Comparison of ENCODE assay signal across 8 cellular contexts in genomic region chr12:11648514-11649412, GRCh38. TPM values are rescaled to one million over a fixed set of nuclear protein-coding genes. Genes with fewer than 3 reads are reported as not detected.
DNase-seq lines count a peak whose midpoint lies in the region; ATAC-seq and TF ChIP-seq lines count a peak whose summit lies in the region.

No MANE protein-coding gene starts in this region.

- H3K79me2 ChIP-seq in H9 (ENCODE audit: insufficient read depth, low read length): peaks cover 9% of the 10 kb centered on the region; the same call in 1 of the 2 replicates

- H3K27me3 Mint-ChIP-seq in H9 (ENCODE audit: low read depth): no peaks in the 10 kb centered on the region

- no peaks in the 10 kb centered on the region for H3K79me1 ChIP-seq in H9 (ENCODE audit: insufficient read depth, low read depth, low read length, poor library complexity, severe bottlenecking)

- H3K4me1 ChIP-seq in H9 (ENCODE audit: insufficient read depth, low read length): peaks cover 14% of the 10 kb centered on the region; the same call in 1 of the 2 replicates
- peaks cover 19% of the 10 kb centered on the region for H3K4me1 ChIP-seq in SJSA1 (replicated peaks)
- peaks cover 11% of the 10 kb centered on the region for H3K4me1 ChIP-seq in thymus (ENCODE audit: control insufficient read depth, insufficient read depth, low read length)

- H3T11ph ChIP-seq in H9 (ENCODE audit: low read length): no peak overlapping the region

- H3K9me3 Mint-ChIP-seq in H9: peaks cover 7 to 14% of the 10 kb centered on the region in 2 experiments

- no peak overlapping the region for H2AK5ac ChIP-seq in H9 (ENCODE audit: insufficient read length, low read length)

- H3K4me2 ChIP-seq in H9 (ENCODE audit: insufficient read depth, insufficient read length, low read length): peak overlapping the region; percentile 94

- H3K23me2 ChIP-seq in H9 (ENCODE audit: insufficient read length, low read depth, low read length, poor library complexity, severe bottlenecking): peaks cover 13% of the 10 kb centered on the region

- WGBS in H9 (ENCODE audit: extremely low coverage, insufficient read length, low lambda C conversion rate): no CpG with 5 or more reads among the region's 58 CpGs
- 1% methylated on average over 58 of the region's 58 CpGs for WGBS in thymus

- H2BK5ac ChIP-seq in H9 (ENCODE audit: insufficient read length, low read length): peak overlapping the region; percentile 48

- H2BK15ac ChIP-seq in H9 (ENCODE audit: low read depth, low read length): no peak overlapping the region

- no peaks in the 10 kb centered on the region for H3K9me3 ChIP-seq in H9 (ENCODE audit: control insufficient read depth, low read depth, low read length)
- peaks cover 5% of the 10 kb centered on the region; the same call in 1 of the 2 replicates for H3K9me3 ChIP-seq in MG63
- no peaks in the 10 kb centered on the region for H3K9me3 ChIP-seq in SJSA1 (replicated peaks)
- H3K9me3 ChIP-seq in thymus (ENCODE audit: control insufficient read depth): no peaks in the 10 kb centered on the region

- H4K91ac ChIP-seq in H9 (ENCODE audit: insufficient read length, low read depth, low read length): no peak overlapping the region

- H3K9ac ChIP-seq in H9 (ENCODE audit: extremely low read depth, insufficient read length, low read length): peak overlapping the region; percentile 76

- H3K4ac ChIP-seq in H9 (ENCODE audit: low read depth, low read length): no peak overlapping the region; the same call in 1 of the 2 replicates

- H3K36me3 ChIP-seq in MG63 (no peaks in the 10 kb centered on the region), SJSA1 (no peaks in the 10 kb centered on the region), thymus (ENCODE audit: control insufficient read depth, insufficient read depth) (no peaks in the 10 kb centered on the region)

- no peak overlapping the region for H3K56ac ChIP-seq in H9 (ENCODE audit: insufficient read length, low read depth, low read length)

- peak; percentile 70 for DNase-seq in GDM1 (lab: John Stamatoyannopoulos, UW)
- DNase-seq in H9: peak; percentile 87
- DNase-seq in MG63: peak; percentile 70
- peak; percentile 84 to 90 for DNase-seq in SJSA1 (ENCODE audit: low read depth in 1 of 2, low spot score in 2 of 2)
- peak; percentile 68 for DNase-seq in activated naive CD4-positive, alpha-beta T cell treated with anti-CD3 and anti-CD28 coated beads, Interleukin-2, amount 50 U/mL, for 16 hours
- peak; percentile 75 for DNase-seq in globus pallidus (ENCODE audit: low spot score)
- peak; percentile 36 for DNase-seq in omental fat pad (ENCODE audit: low spot score)

- H2AFZ ChIP-seq in H9 (ENCODE audit: low read length): no peak overlapping the region

- no peak overlapping the region for H3K23ac ChIP-seq in H9 (ENCODE audit: insufficient read length, low read depth, low read length)

- no peak overlapping the region for H2BK12ac ChIP-seq in H9 (ENCODE audit: insufficient read length, low read depth, low read length)

- H3K14ac ChIP-seq in H9 (ENCODE audit: insufficient read depth, low read length): peak overlapping the region; percentile 88; the same call in 1 of the 2 replicates

- no peak overlapping the region for H2BK120ac ChIP-seq in H9 (ENCODE audit: low read depth, low read length, poor library complexity, severe bottlenecking)

- H4K20me1 ChIP-seq in H9 (ENCODE audit: control insufficient read depth, insufficient read depth, insufficient read length): no peaks in the 10 kb centered on the region

- peak overlapping the region; percentile 91 for H3K4me3 ChIP-seq in MG63
- peak overlapping the region; percentile 50 for H3K4me3 ChIP-seq in SJSA1
- peak overlapping the region; percentile 99 for H3K4me3 ChIP-seq in thymus (ENCODE audit: low read length)

- no peak overlapping the region for H2BK20ac ChIP-seq in H9 (ENCODE audit: low read depth, low read length, poor library complexity, severe bottlenecking)

- peak; percentile 78 for ATAC-seq in omental fat pad (ENCODE audit: low FRiP score)

- TF ChIP-seq CTCF in H9 (conservative IDR thresholded peaks at IDR 0.05) (0 out of 3 replicates have a peak, but pooled peaks have one; percentile 7), omental fat pad (IDR thresholded peaks at IDR 0.05) (no peak)

- H3K27ac ChIP-seq in H9 (ENCODE audit: insufficient read length, low read depth, low read length) (peak overlapping the region; percentile 80), SJSA1 (peak overlapping the region; percentile 98), thymus (ENCODE audit: low read depth) (peak overlapping the region; percentile 94)

- no peak overlapping the region for H4K5ac ChIP-seq in H9 (ENCODE audit: insufficient read length, low read depth, low read length)

- H3K4me3 Mint-ChIP-seq in H9: peak overlapping the region; percentile 85 to 88

- H3K36me3 Mint-ChIP-seq in H9 (ENCODE audit: insufficient read depth in 1 of 3, low read depth in 3 of 3): peaks cover 0 to 11% (median 9%) of the 10 kb centered on the region in 3 experiments; a peak in 4 of 7 replicates

- peak overlapping the region; percentile 97 to 99 (median 98) for H3K27ac Mint-ChIP-seq in H9

- peaks cover 35 to 40% of the 10 kb centered on the region in 2 experiments for H3K4me1 Mint-ChIP-seq in H9

- H4K8ac ChIP-seq in H9 (replicated peaks; ENCODE audit: insufficient read length, low read depth, low read length): no peak overlapping the region

- H3K27me3 ChIP-seq in H9 (ENCODE audit: insufficient read depth, low read length) (no peaks in the 10 kb centered on the region), MG63 (no peaks in the 10 kb centered on the region), SJSA1 (replicated peaks) (no peaks in the 10 kb centered on the region), thymus (ENCODE audit: control insufficient read depth, insufficient read depth) (no peaks in the 10 kb centered on the region)

- H3K18ac ChIP-seq in H9 (ENCODE audit: insufficient read length, low read depth, low read length): peak overlapping the region; percentile 93

RNA-seq across cellular contexts. Expression of gene ETV6, which starts 0.7 kb away (rescaled TPM):
- total RNA-seq in H9 (2021): 25.2 and 28.7 TPM in 2 replicates
- 2.3 and 3.0 TPM in 2 replicates for total RNA-seq in MG63 (2014; rRNA removed; shearing (Covaris generic); ENCODE audit: low replicate concordance)
- 5.9 and 8.0 TPM in 2 replicates for total RNA-seq in SJSA1 (2014; rRNA removed; shearing (Covaris generic))
- 10 to 100 TPM in 3 of 4 donors, 1 to 10 TPM in 1; 9.3 to 28.2 (median 17.6) TPM for total RNA-seq in omental fat pad
- polyA plus RNA-seq in thymus: 15.0 TPM

Comparison
In these comparisons a context has a peak if more than half of its experiments do, and no peak if none do; other contexts are left out.
1. Peak in every context shown above with its lines: DNase-seq, ATAC-seq, H3K4me3 ChIP-seq and H3K27ac ChIP-seq.
2. DNase-seq: peak in every context shown above with its lines; median percentile 87 in H9; 87 in SJSA1; 75 in globus pallidus; 70 in GDM1; 70 in MG63; 68 in activated naive CD4-positive, alpha-beta T cell treated with anti-CD3 and anti-CD28 coated beads, Interleukin-2, amount 50 U/mL, for 16 hours; 36 in omental fat pad.